21 cellular contexts compared by ENCODE assay signal in genomic region chr20:61819484-61819846, GRCh38.
"Had no signal": no experiment of that assay in that cellular context is flagged by ENCODE, and none has a peak within 500 bp of the region (broad histone marks: within the 10 kb centered on the region; RNA-seq: fewer than 3 reads in every experiment).

No MANE protein-coding gene starts in this region.

- DNase-seq: Kasumi-1; MM.1S; NCI-H1092 treated with DMSO at 0.1 percent for 48 hours; NCI-H146; NCI-H187; NCI-H2029; NCI-H2081 treated with DMSO at 0.1 percent for 48 hours; NCI-H2171; NCI-H524; NCI-H526 treated with DMSO at 0.1 percent for 48 hours; NCI-H748 treated with DMSO at 0.1 percent for 48 hours; NK-92 treated with Interleukin-12 subunit alpha and Interleukin-12 subunit beta, amount 100 ng/mL, for 24 hours; PC-3; SHP77 treated with DMSO at 0.1 percent for 48 hours had no signal

- H3K27ac ChIP-seq: KMS-11, RWPE1, SJSA1, SK-N-MC had no signal

- H3K9ac ChIP-seq: KMS-11 had no signal

- H3K4me1 Mint-ChIP-seq: IgD-negative memory B cell had no signal

- ATAC-seq: K562, Panc1, PC-3 had no signal

- H3K36me3 ChIP-seq: SJSA1 had no signal

- H3K4me2 ChIP-seq: KMS-11 had no signal

- H3K27ac Mint-ChIP-seq: IgD-negative memory B cell had no signal

- FAIRE-seq: K562 had no signal

- H3K27me3 ChIP-seq: SJSA1 had no signal

- H3K4me3 ChIP-seq: K562, SJSA1, SK-N-MC had no signal

- H3K4me1 ChIP-seq: SJSA1 had no signal

- H3K9me3 ChIP-seq: SJSA1 had no signal
